ENCODE assay signal across 12 cellular contexts in genomic region chr3:50008931-50009330, GRCh38.
DNase-seq lines count a peak whose midpoint lies in the region; ATAC-seq, FAIRE-seq and TF ChIP-seq lines count a peak whose summit lies in the region.
"Had no signal": no experiment of that assay in that cellular context is flagged by ENCODE, and none has a peak within 500 bp of the region (broad histone marks: within the 10 kb centered on the region; RNA-seq: fewer than 3 reads in every experiment).

No MANE protein-coding gene starts in this region.

- FAIRE-seq in GM12891 (lab: Jason Lieb, UNC), result peak; percentile 43

- H3K4me2 ChIP-seq in PC-3 (ENCODE audit: low read length), result no peak overlapping the region

- no peak overlapping the region for H2AFZ ChIP-seq in PC-3 (ENCODE audit: low read length)

- no peaks in the 10 kb centered on the region; the same call in 1 of the 2 replicates for H3K4me1 ChIP-seq in PC-3 (ENCODE audit: insufficient read depth, low read length)
- no peaks in the 10 kb centered on the region for H3K4me1 ChIP-seq in psoas muscle
- no peaks in the 10 kb centered on the region for H3K4me1 ChIP-seq in esophagus squamous epithelium

- DNase-seq in GM12891 (ENCODE audit: insufficient read length, low spot score), result no peak
- DNase-seq in PC-3, result peak; percentile 15
- DNase-seq in epithelial cell of proximal tubule (ENCODE audit: low read depth), result peak; percentile 2
- no peak for DNase-seq in psoas muscle
- no peak for DNase-seq in esophagus squamous epithelium (lab: John Stamatoyannopoulos, UW)
- DNase-seq in SHP77 (lab: John Stamatoyannopoulos, UW), result no peak
- DNase-seq in left colon, result no peak
- DNase-seq: activated B cell treated with CpG ODN at 0.5 μM for 24 hours, adrenal gland, midbrain, NCI-H1048 had no signal

- H3K79me2 ChIP-seq in PC-3 (ENCODE audit: low read length), result no peaks in the 10 kb centered on the region

- 25 to 58% (median 31%) methylated on average over 1 of the region's 1 CpG for WGBS in psoas muscle, 3 donors
- WGBS in esophagus squamous epithelium, 2 donors, result 43 to 67% methylated on average over 1 of the region's 1 CpG

- POLR2A ChIA-PET in PC-3 (lab: Charles Lee; ENCODE audit: unreplicated experiment), result no interaction called here

- ATAC-seq in PC-3, result peak; percentile 68
- ATAC-seq in psoas muscle, result peak; percentile 87 to 95 (median 91)
- ATAC-seq in left colon, result no peak
- ATAC-seq in GM21529 (IDR thresholded peaks at IDR 0.05; ENCODE audit: unreplicated experiment), result no peak

- BruUV-seq in PC-3 (replicated peaks; lab: Mats Ljungman, UMichigan), result no TSS peak

- intact Hi-C loops in PC-3 (cut with micrococcal nuclease) (no loop called here), psoas muscle (cut with DNase I) (no loop called here), esophagus squamous epithelium (cut with DNase I) (no loop called here), left colon (cut with DNase I, micrococcal nuclease) (no loop called here)

- H3K9me3 ChIP-seq in PC-3 (ENCODE audit: low read length) (no peaks in the 10 kb centered on the region), psoas muscle (no peaks in the 10 kb centered on the region), esophagus squamous epithelium (no peaks in the 10 kb centered on the region)
- H3K9me3 ChIP-seq: adrenal gland had no signal

- H3K36me3 ChIP-seq in PC-3 (ENCODE audit: low read depth, low read length) (0 out of 2 replicates have a peak, but pooled peaks cover 6% of the 10 kb centered on the region), psoas muscle (ENCODE audit: insufficient read depth in 1 of 2, low read depth in 1 of 2) (peaks cover 0 to 35% of the 10 kb centered on the region in 2 donors), esophagus squamous epithelium (peaks cover 0 to 78% (median 0%) of the 10 kb centered on the region in 3 donors)

- CTCF ChIA-PET in PC-3 (lab: Charles Lee), result no interaction called here

- TF ChIP-seq CTCF in PC-3 (conservative IDR thresholded peaks at IDR 0.05; ENCODE audit: low read depth, low read length) (no peak), epithelial cell of proximal tubule (conservative IDR thresholded peaks at IDR 0.05; ENCODE audit: low read depth, low read length) (no peak), psoas muscle (IDR thresholded peaks at IDR 0.05) (no peak), esophagus squamous epithelium (IDR thresholded peaks at IDR 0.05) (no peak)

- H3K27ac ChIP-seq in PC-3 (ENCODE audit: low read length) (no peak overlapping the region), psoas muscle (peak overlapping the region; percentile 26), esophagus squamous epithelium (no peak overlapping the region)
- H3K27ac ChIP-seq: adrenal gland had no signal

- no peaks in the 10 kb centered on the region for H4K20me1 ChIP-seq in PC-3 (ENCODE audit: low read length)

- no peaks in the 10 kb centered on the region for H3F3A ChIP-seq in PC-3 (ENCODE audit: low read length, unreplicated experiment)

- H3K9ac ChIP-seq in PC-3 (ENCODE audit: low read length), result no peak overlapping the region

- TF ChIP-seq POLR2A in GM12891 (IDR thresholded peaks at IDR 0.05; ENCODE audit: low read depth, low read length) (no peak), esophagus squamous epithelium (IDR thresholded peaks at IDR 0.05) (no peak)

- H3K27me3 ChIP-seq in PC-3 (ENCODE audit: low read length), result no peaks in the 10 kb centered on the region
- H3K27me3 ChIP-seq in psoas muscle (ENCODE audit: insufficient read depth in 3 of 3, low read length in 2 of 3), result no peaks in the 10 kb centered on the region
- no peaks in the 10 kb centered on the region for H3K27me3 ChIP-seq in esophagus squamous epithelium
- H3K27me3 ChIP-seq: adrenal gland had no signal

- H3K4me3 ChIP-seq in PC-3 (ENCODE audit: low read length) (no peak overlapping the region), epithelial cell of proximal tubule (ENCODE audit: low read depth, low read length) (no peak overlapping the region), psoas muscle (no peak overlapping the region), esophagus squamous epithelium (no peak overlapping the region)
- H3K4me3 ChIP-seq: adrenal gland had no signal

- no peaks in the 10 kb centered on the region for H3K9me2 ChIP-seq in PC-3 (replicated peaks; ENCODE audit: low read length)

TF ChIP-seq in GM12891, 5 proteins besides CTCF, POLR2A, EP300 and RAD21:
- TF ChIP-seq SPI1 (IDR thresholded peaks at IDR 0.05; ENCODE audit: low read depth, low read length) (no peak), POU2F2 (IDR thresholded peaks at IDR 0.05; ENCODE audit: low read depth, low read length) (no peak), POLR2AphosphoS5 (IDR thresholded peaks at IDR 0.05; ENCODE audit: low read depth, low read length) (no peak)

Comparison
In these comparisons a context has a peak if more than half of its experiments do, and no peak if none do; other contexts are left out.
1. DNase-seq: peak in PC-3 (single experiment) and epithelial cell of proximal tubule (single experiment); none in GM12891 (single experiment), psoas muscle (0 of 2), esophagus squamous epithelium (single experiment), SHP77 (0 of 2) and left colon (0 of 2).
2. ATAC-seq: peak in PC-3 (single experiment) and psoas muscle (4 of 4); none in left colon (single experiment) and GM21529 (single experiment).